ENCODE assay signal across 17 cellular contexts in genomic region chr3:193574488-193575072, GRCh38. TPM values are rescaled to one million over a fixed set of nuclear protein-coding genes. Genes with fewer than 3 reads are reported as not detected.
"Had no signal": no experiment of that assay in that cellular context is flagged by ENCODE, and none has a peak within 500 bp of the region (broad histone marks: within the 10 kb centered on the region; RNA-seq: fewer than 3 reads in every experiment).

No MANE protein-coding gene starts in this region.

- H3K27me3 ChIP-seq: esophagus squamous epithelium, heart right ventricle, stomach had no signal

- H3K27ac Mint-ChIP-seq: activated CD4-positive, alpha-beta T cell treated with anti-CD3 and anti-CD28 coated beads for 36 hours; activated CD8-positive, alpha-beta T cell treated with anti-CD3 and anti-CD28 coated beads for 36 hours; activated naive CD8-positive, alpha-beta T cell treated with anti-CD3 and anti-CD28 coated beads, Interleukin-2, amount 10 ng/mL, durations not matched to agents 7 days and 5 days had no signal

- H3K4me3 Mint-ChIP-seq: activated CD4-positive, alpha-beta T cell treated with anti-CD3 and anti-CD28 coated beads for 36 hours; activated CD8-positive, alpha-beta T cell treated with anti-CD3 and anti-CD28 coated beads for 36 hours; activated naive CD8-positive, alpha-beta T cell treated with anti-CD3 and anti-CD28 coated beads, Interleukin-2, amount 10 ng/mL, durations not matched to agents 7 days and 5 days; neural crest cell had no signal

- H3K4me1 ChIP-seq: esophagus squamous epithelium, heart right ventricle, left ventricle myocardium inferior, stomach had no signal

- DNase-seq: activated CD4-positive, alpha-beta T cell treated with anti-CD3 and anti-CD28 coated beads for 36 hours; activated CD8-positive, alpha-beta memory T cell treated with anti-CD3 and anti-CD28 coated beads, Interleukin-2, amount 50 U/mL, for 48 hours; activated CD8-positive, alpha-beta T cell treated with anti-CD3 and anti-CD28 coated beads for 36 hours; activated naive CD8-positive, alpha-beta T cell treated with anti-CD3 and anti-CD28 coated beads, Interleukin-2, amount 10 ng/mL, durations not matched to agents 7 days and 5 days; aorta; esophagus squamous epithelium; heart right ventricle; islet precursor cell; left ventricle myocardium inferior; mesendoderm; stimulated activated CD4-positive, alpha-beta T cell treated with anti-CD3 and anti-CD28 coated beads, Interleukin-15, amount 100 ng/mL, for 24 hours; stimulated activated CD4-positive, alpha-beta T cell treated with anti-CD3 and anti-CD28 coated beads, Interleukin-4, amount 100 ng/mL, for 24 hours; stomach; T1000 had no signal

- H3K4me3 ChIP-seq: esophagus squamous epithelium, heart right ventricle, left ventricle myocardium inferior, stomach, thoracic aorta had no signal

- H3K9me3 Mint-ChIP-seq: activated CD8-positive, alpha-beta T cell treated with anti-CD3 and anti-CD28 coated beads for 36 hours; activated naive CD8-positive, alpha-beta T cell treated with anti-CD3 and anti-CD28 coated beads, Interleukin-2, amount 10 ng/mL, durations not matched to agents 7 days and 5 days; neural crest cell had no signal

- ATAC-seq: activated CD4-positive, alpha-beta T cell treated with anti-CD3 and anti-CD28 coated beads for 36 hours; activated CD8-positive, alpha-beta T cell treated with anti-CD3 and anti-CD28 coated beads for 36 hours; heart right ventricle had no signal

- H3K36me3 Mint-ChIP-seq: activated naive CD8-positive, alpha-beta T cell treated with anti-CD3 and anti-CD28 coated beads, Interleukin-2, amount 10 ng/mL, durations not matched to agents 7 days and 5 days had no signal

- H3K4me1 Mint-ChIP-seq: activated CD4-positive, alpha-beta T cell treated with anti-CD3 and anti-CD28 coated beads for 36 hours; neural crest cell had no signal

- H3K27me3 Mint-ChIP-seq: activated CD4-positive, alpha-beta T cell treated with anti-CD3 and anti-CD28 coated beads for 36 hours; activated CD8-positive, alpha-beta T cell treated with anti-CD3 and anti-CD28 coated beads for 36 hours; activated naive CD8-positive, alpha-beta T cell treated with anti-CD3 and anti-CD28 coated beads, Interleukin-2, amount 10 ng/mL, durations not matched to agents 7 days and 5 days had no signal

- H3K36me3 ChIP-seq: esophagus squamous epithelium, heart right ventricle, left ventricle myocardium inferior, stomach, thoracic aorta had no signal

- H3K27ac ChIP-seq: esophagus squamous epithelium, heart right ventricle, left ventricle myocardium inferior, stomach, thoracic aorta, VCaP had no signal

- H3K9me3 ChIP-seq: esophagus squamous epithelium, heart right ventricle, left ventricle myocardium inferior, stomach, thoracic aorta had no signal

RNA-seq across cellular contexts. Expression of gene ATP13A4, which starts 19.9 kb away (rescaled TPM):
- polyA plus RNA-seq: aorta had no signal
